26 cellular contexts compared by ENCODE assay signal in the genomic region with DNA sequence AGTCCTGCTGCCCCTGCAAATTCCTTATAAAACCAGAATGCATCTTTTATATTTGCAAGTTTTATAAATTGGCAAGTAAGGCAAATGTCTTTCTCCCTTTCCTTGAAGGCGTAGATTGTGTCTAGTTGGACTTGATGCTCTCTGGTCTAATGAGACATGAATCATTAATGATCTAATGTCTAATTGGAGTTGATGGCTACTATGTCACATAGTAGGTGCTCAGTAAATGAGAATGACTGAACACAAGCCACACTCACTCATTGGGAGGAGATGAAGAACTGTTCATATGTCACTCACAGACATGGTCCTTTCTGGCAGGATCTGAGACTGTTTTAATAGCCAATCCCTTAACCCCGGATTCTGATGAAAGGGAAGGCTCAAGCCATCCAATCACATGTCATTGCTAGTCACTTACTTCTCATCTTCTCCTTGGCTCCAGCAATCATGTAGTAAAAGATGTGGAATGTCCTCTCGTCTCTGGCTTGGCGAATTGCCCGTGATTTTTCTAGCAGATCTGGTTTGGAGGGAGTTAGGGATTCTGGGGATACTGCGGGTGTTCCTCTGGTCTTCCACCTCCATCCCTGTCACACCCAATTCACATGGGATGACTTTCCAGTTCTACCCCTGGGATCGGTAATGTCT.
A peak's percentile ranks its signal among the peaks of the same experiment; 100 is the strongest.
DNase-seq lines count a peak whose midpoint lies in the region; TF ChIP-seq lines count a peak whose summit lies in the region.
"Had no signal": no experiment of that assay in that cellular context is flagged by ENCODE, and none has a peak within 500 bp of the region (broad histone marks: within the 10 kb centered on the region; RNA-seq: fewer than 3 reads in every experiment).

No MANE protein-coding gene starts in this region.

- H3K4me1 ChIP-seq in esophagus muscularis mucosa: peaks cover 0 to 100% (median 98%) of the 10 kb centered on the region in 4 donors
- H3K4me1 ChIP-seq: Caco-2, gastrocnemius medialis had no signal

- H3K4me1 Mint-ChIP-seq in HFFc6 (ENCODE audit: low read depth): peaks cover 10% of the 10 kb centered on the region
- H3K4me1 Mint-ChIP-seq: activated CD4-positive, alpha-beta T cell treated with anti-CD3 and anti-CD28 coated beads, Interleukin-2, amount 10 ng/mL, durations not matched to agents 7 days and 5 days; brain; stimulated activated naive CD8-positive, alpha-beta T cell treated with anti-CD3 and anti-CD28 coated beads, Interleukin-15, amount 100 ng/mL, for 72 hours had no signal

- H3K9me3 Mint-ChIP-seq in HFFc6: no peaks in the 10 kb centered on the region
- H3K9me3 Mint-ChIP-seq: activated CD4-positive, alpha-beta T cell treated with anti-CD3 and anti-CD28 coated beads, Interleukin-2, amount 10 ng/mL, durations not matched to agents 7 days and 5 days; brain; stimulated activated naive CD8-positive, alpha-beta T cell treated with anti-CD3 and anti-CD28 coated beads, Interleukin-15, amount 100 ng/mL, for 72 hours; WTC11 had no signal

- DNase-seq in AG10803 (ENCODE audit: low read depth) (peak; percentile 40), HFFc6 (peak; percentile 45), esophagus muscularis mucosa (ENCODE audit: extremely low spot score) (no peak), skeletal muscle cell (ENCODE audit: low read depth) (peak; percentile 14), 8988T (no peak), SKM-1 (lab: John Stamatoyannopoulos, UW; ENCODE audit: unreplicated experiment) (no peak), NCI-H524 treated with DMSO at 0.1 percent for 48 hours (lab: John Stamatoyannopoulos, UW) (no peak), pons (ENCODE audit: low spot score) (no peak)
- DNase-seq: activated CD4-positive, alpha-beta T cell treated with anti-CD3 and anti-CD28 coated beads, Interleukin-2, amount 10 ng/mL, durations not matched to agents 7 days and 5 days; activated naive CD4-positive, alpha-beta T cell; activated T-cell treated with anti-CD3 and anti-CD28 coated beads, Interleukin-2, amount 50 U/mL, for 48 hours; Caco-2; DMS79; effector CD4-positive, alpha-beta T cell; gastrocnemius medialis; hippocampal formation; NCI-H1105; NCI-H2227 treated with DMSO at 0.1 percent for 48 hours; small intestine; stimulated activated CD4-positive, alpha-beta T cell treated with anti-CD3 and anti-CD28 coated beads, Interleukin-1b, Interleukin-23, amount 100 ng/mL, for 48 hours; stimulated activated CD8-positive, alpha-beta memory T cell treated with anti-CD3 and anti-CD28 coated beads, Interleukin-4, amount 100 ng/mL, for 48 hours; stimulated activated naive CD8-positive, alpha-beta T cell treated with anti-CD3 and anti-CD28 coated beads, Interleukin-15, amount 100 ng/mL, for 72 hours had no signal

- no peak overlapping the region for H3K27ac Mint-ChIP-seq in HFFc6
- H3K27ac Mint-ChIP-seq: activated CD4-positive, alpha-beta T cell treated with anti-CD3 and anti-CD28 coated beads, Interleukin-2, amount 10 ng/mL, durations not matched to agents 7 days and 5 days; stimulated activated naive CD8-positive, alpha-beta T cell treated with anti-CD3 and anti-CD28 coated beads, Interleukin-15, amount 100 ng/mL, for 72 hours; WTC11 had no signal

- peaks cover 0 to 95% (median 76%) of the 10 kb centered on the region in 4 donors for H3K36me3 ChIP-seq in esophagus muscularis mucosa
- H3K36me3 ChIP-seq: BLaER1 treated with 17β-estradiol and CSF1 and Interleukin-3, amounts not matched to agents 10 nM and 100 nM; gastrocnemius medialis; tibial nerve had no signal

- no peak for TF ChIP-seq POLR2A in esophagus muscularis mucosa (IDR thresholded peaks at IDR 0.05; ENCODE audit: low read depth)

- peak overlapping the region; percentile 71 to 77 (median 76) for H3K27ac ChIP-seq in esophagus muscularis mucosa (replicated peaks in 1 of 4)
- H3K27ac ChIP-seq: BLaER1 treated with 17β-estradiol and CSF1 and Interleukin-3, amounts not matched to agents 10 nM and 100 nM; gastrocnemius medialis; tibial nerve had no signal

- peaks cover 37% of the 10 kb centered on the region for H3K27me3 Mint-ChIP-seq in HFFc6 (ENCODE audit: insufficient read depth)

- H3K4me3 Mint-ChIP-seq in HFFc6: no peak overlapping the region
- H3K4me3 Mint-ChIP-seq: activated CD4-positive, alpha-beta T cell treated with anti-CD3 and anti-CD28 coated beads, Interleukin-2, amount 10 ng/mL, durations not matched to agents 7 days and 5 days; brain; stimulated activated naive CD8-positive, alpha-beta T cell treated with anti-CD3 and anti-CD28 coated beads, Interleukin-15, amount 100 ng/mL, for 72 hours; WTC11 had no signal

- H3K9me3 ChIP-seq in esophagus muscularis mucosa: no peaks in the 10 kb centered on the region
- H3K9me3 ChIP-seq: BLaER1 treated with 17β-estradiol and CSF1 and Interleukin-3, amounts not matched to agents 10 nM and 100 nM; Caco-2; gastrocnemius medialis; tibial nerve had no signal

- TF ChIP-seq CTCF in AG10803 (conservative IDR thresholded peaks at IDR 0.05; ENCODE audit: low read length) (no peak), HFFc6 (IDR thresholded peaks at IDR 0.05) (no peak), esophagus muscularis mucosa (IDR thresholded peaks at IDR 0.05) (no peak)

- H3K36me3 Mint-ChIP-seq in HFFc6 (ENCODE audit: low read depth): no peaks in the 10 kb centered on the region
- H3K36me3 Mint-ChIP-seq: brain, WTC11 had no signal

- TF ChIP-seq EP300 in esophagus muscularis mucosa (IDR thresholded peaks at IDR 0.05): no peak

- 46% methylated on average over 7 of the region's 7 CpGs for WGBS in esophagus muscularis mucosa

- H3K4me3 ChIP-seq in AG10803 (ENCODE audit: low read length) (no peak overlapping the region), esophagus muscularis mucosa (no peak overlapping the region), skeletal muscle cell (ENCODE audit: low read depth, low read length) (no peak overlapping the region)
- H3K4me3 ChIP-seq: BLaER1 treated with 17β-estradiol and CSF1 and Interleukin-3, amounts not matched to agents 10 nM and 100 nM; gastrocnemius medialis; tibial nerve had no signal

- intact Hi-C loops in esophagus muscularis mucosa (cut with DNase I): no loop called here

- no peaks in the 10 kb centered on the region for H3K27me3 ChIP-seq in esophagus muscularis mucosa
- H3K27me3 ChIP-seq: BLaER1 treated with 17β-estradiol and CSF1 and Interleukin-3, amounts not matched to agents 10 nM and 100 nM; gastrocnemius medialis; tibial nerve had no signal

Comparison
In these comparisons a context has a peak if more than half of its experiments do, and no peak if none do; other contexts are left out.
1. DNase-seq: peak in AG10803 (single experiment), HFFc6 (single experiment) and skeletal muscle cell (single experiment); none in esophagus muscularis mucosa (single experiment), 8988T (single experiment), SKM-1 (single experiment), NCI-H524 treated with DMSO at 0.1 percent for 48 hours (single experiment) and pons (single experiment).